23 cellular contexts compared by ENCODE assay signal in the genomic region with DNA sequence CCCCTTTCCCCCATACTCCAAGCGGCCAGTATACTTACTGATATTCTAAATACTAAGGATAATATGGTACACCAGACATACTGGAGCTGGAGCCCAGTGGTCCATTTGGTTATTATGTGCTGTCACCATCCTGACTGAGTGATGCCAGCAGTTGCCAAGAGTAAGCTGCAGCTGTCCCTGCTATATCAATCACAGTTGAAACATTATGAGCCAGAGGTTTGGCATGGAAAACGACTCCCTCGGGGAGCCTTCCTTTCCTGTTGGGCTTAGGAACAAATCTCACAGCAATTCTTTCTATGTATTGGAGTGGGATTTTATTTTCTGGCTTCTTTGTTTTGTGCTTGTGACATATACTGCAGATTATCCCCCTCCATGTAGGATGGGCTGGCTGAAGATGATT. TPM values are rescaled to one million over a fixed set of nuclear protein-coding genes. Genes with fewer than 3 reads are reported as not detected.
DNase-seq lines count a peak whose midpoint lies in the region; ATAC-seq, FAIRE-seq and TF ChIP-seq lines count a peak whose summit lies in the region.
"Had no signal": no experiment of that assay in that cellular context is flagged by ENCODE, and none has a peak within 500 bp of the region (broad histone marks: within the 10 kb centered on the region; RNA-seq: fewer than 3 reads in every experiment).

No MANE protein-coding gene starts in this region.

- POLR2A ChIA-PET in A673 (lab: Charles Lee; ENCODE audit: low non-redundant PET) (no interaction called here), K562 (lab: Yijun Ruan, JAX) (interaction anchor here (0.6 to 1.3 kb wide), 3 partner anchors 11 to 27 kb away, joined by 3 to 5 read pairs (median 3); no protein-coding TSS in a partner anchor)

- no peak overlapping the region for H2AFZ ChIP-seq in K562 (ENCODE audit: low read depth, low read length)

- no peaks in the 10 kb centered on the region for H3K27me3 ChIP-seq in A673 (replicated peaks; ENCODE audit: insufficient read depth, low read depth, low read length, poor library complexity)
- no peaks in the 10 kb centered on the region for H3K27me3 ChIP-seq in K562 (ENCODE audit: control insufficient read depth in 2 of 2, insufficient read depth in 2 of 2, low read length in 2 of 2)
- H3K27me3 ChIP-seq: BLaER1 had no signal

- H3K36me3 ChIP-seq in A673 (ENCODE audit: insufficient read depth, low read length, poor library complexity, severe bottlenecking) (peaks cover 9% of the 10 kb centered on the region), K562 (ENCODE audit: control insufficient read depth, insufficient read depth, low read length) (peaks cover 100% of the 10 kb centered on the region)
- H3K36me3 ChIP-seq: BLaER1 had no signal

- no peak for TF ChIP-seq CTCF in A673 (conservative IDR thresholded peaks at IDR 0.05; ENCODE audit: low read depth, low read length)
- no peak for TF ChIP-seq CTCF in K562 (IDR thresholded peaks at IDR 0.05 in 2 of 3, conservative IDR thresholded peaks at IDR 0.05 in 1 of 3; ENCODE audit: insufficient read depth in 2 of 3, low read depth in 1 of 3, low read length in 3 of 3)

- H3K4me3 ChIP-seq in A673 (ENCODE audit: low read depth, low read length, poor library complexity, severe bottlenecking) (no peak overlapping the region), K562 (no peak overlapping the region), skeletal muscle cell (ENCODE audit: low read depth, low read length) (no peak overlapping the region)
- H3K4me3 ChIP-seq: BLaER1, GM12878 had no signal

- H3K4me1 Mint-ChIP-seq in activated naive CD4-positive, alpha-beta T cell treated with anti-CD3 and anti-CD28 coated beads, Interleukin-2, amount 10 ng/mL, durations not matched to agents 7 days and 5 days: peaks cover 10% of the 10 kb centered on the region

- WGBS in K562 (ENCODE audit: insufficient coverage, low coverage, missing lambda C conversion rate): 84% methylated on average over 3 of the region's 3 CpGs

- H3K4me3 Mint-ChIP-seq in activated naive CD4-positive, alpha-beta T cell treated with anti-CD3 and anti-CD28 coated beads, Interleukin-2, amount 10 ng/mL, durations not matched to agents 7 days and 5 days: no peak overlapping the region
- H3K4me3 Mint-ChIP-seq: CD4-positive, alpha-beta T cell; H9; T-helper 1 cell treated with Interleukin-12 subunit alpha and Interleukin-12 subunit beta and Interleukin-4 antibody, amounts not matched to agents 30 μg/mL and 1 μg/mL, for 36 hours had no signal

- no peak for TF ChIP-seq RAD21 in K562 (CRISPR knock-in tag; conservative IDR thresholded peaks at IDR 0.05 in 1 of 2, IDR thresholded peaks at IDR 0.05 in 1 of 2)

- H3K36me3 Mint-ChIP-seq in activated naive CD4-positive, alpha-beta T cell treated with anti-CD3 and anti-CD28 coated beads, Interleukin-2, amount 10 ng/mL, durations not matched to agents 7 days and 5 days: peaks cover 3% of the 10 kb centered on the region

- no peak for ATAC-seq in K562
- ATAC-seq: GM12878 had no signal

- H3K9ac ChIP-seq in K562 (ENCODE audit: insufficient read depth in 1 of 2, low read depth in 2 of 2, low read length in 2 of 2): no peak overlapping the region
- H3K9ac ChIP-seq: BLaER1, KMS-11 had no signal

- no peak overlapping the region for H3K4me2 ChIP-seq in K562 (ENCODE audit: insufficient read depth, low read length)
- H3K4me2 ChIP-seq: BLaER1, KMS-11 had no signal

- H3K9me1 ChIP-seq in K562 (ENCODE audit: control insufficient read depth, insufficient read depth, low read length): no peaks in the 10 kb centered on the region

- intact Hi-C loops in A673 (cut with micrococcal nuclease; ENCODE audit: unreplicated experiment): no loop called here
- intact Hi-C loops in K562 (cut with micrococcal nuclease): no loop called here

- H3K79me2 ChIP-seq in K562 (ENCODE audit: control insufficient read depth, insufficient read depth, low read length): no peaks in the 10 kb centered on the region

- H3K27ac Mint-ChIP-seq in activated naive CD4-positive, alpha-beta T cell treated with anti-CD3 and anti-CD28 coated beads, Interleukin-2, amount 10 ng/mL, durations not matched to agents 7 days and 5 days: no peak overlapping the region
- H3K27ac Mint-ChIP-seq: CD4-positive, alpha-beta T cell; H9; T-helper 1 cell treated with Interleukin-12 subunit alpha and Interleukin-12 subunit beta and Interleukin-4 antibody, amounts not matched to agents 30 μg/mL and 1 μg/mL, for 36 hours had no signal

- no peaks in the 10 kb centered on the region for H4K20me1 ChIP-seq in K562 (replicated peaks; ENCODE audit: control insufficient read depth, insufficient read depth, low read length)
- H4K20me1 ChIP-seq: BLaER1 had no signal

- no peaks in the 10 kb centered on the region for H3K9me3 Mint-ChIP-seq in activated naive CD4-positive, alpha-beta T cell treated with anti-CD3 and anti-CD28 coated beads, Interleukin-2, amount 10 ng/mL, durations not matched to agents 7 days and 5 days
- H3K9me3 Mint-ChIP-seq: CD4-positive, alpha-beta T cell; H9; T-helper 1 cell treated with Interleukin-12 subunit alpha and Interleukin-12 subunit beta and Interleukin-4 antibody, amounts not matched to agents 30 μg/mL and 1 μg/mL, for 36 hours had no signal

- no peak for TF ChIP-seq POLR2A in K562 (conservative IDR thresholded peaks at IDR 0.05)

- no peak for TF ChIP-seq EP300 in K562 (IDR thresholded peaks at IDR 0.05; ENCODE audit: low read length)

- in situ Hi-C loops in K562 (cut with MboI): no loop called here

- H3K27ac ChIP-seq in A673 (ENCODE audit: low read depth, low read length, poor library complexity, severe bottlenecking) (no peak overlapping the region), K562 (ENCODE audit: extremely low read depth, low read depth, low read length) (no peak overlapping the region), substantia nigra (ENCODE audit: low read depth, low read length, poor library complexity, severe bottlenecking) (no peak overlapping the region)
- H3K27ac ChIP-seq: BLaER1, KMS-11 had no signal

- no peaks in the 10 kb centered on the region for H3K9me3 ChIP-seq in A673 (ENCODE audit: low read depth, low read length, poor library complexity, severe bottlenecking)
- H3K9me3 ChIP-seq in K562 (replicated peaks; ENCODE audit: control insufficient read depth, insufficient read depth, low read depth, low read length): no peaks in the 10 kb centered on the region
- H3K9me3 ChIP-seq: BLaER1 had no signal

- peak; percentile 72 for DNase-seq in A673 (ENCODE audit: low spot score)
- DNase-seq in LHCN-M2 (ENCODE audit: low read depth): peak; percentile 100
- DNase-seq in K562 (ENCODE audit: extremely low read depth in 1 of 4, low spot score in 3 of 4): no peak
- peak; percentile 43 for DNase-seq in skeletal muscle cell (ENCODE audit: low read depth)
- DNase-seq in activated naive CD4-positive, alpha-beta T cell treated with anti-CD3 and anti-CD28 coated beads, Interleukin-2, amount 10 ng/mL, durations not matched to agents 7 days and 5 days: no peak
- DNase-seq in substantia nigra (lab: John Stamatoyannopoulos, UW): no peak
- no peak for DNase-seq in NCI-H345 treated with DMSO at 0.1 percent for 48 hours (lab: John Stamatoyannopoulos, UW; ENCODE audit: unreplicated experiment)
- DNase-seq: CD4-positive, alpha-beta T cell; COR-L47; DND-41; H9; MV-4-11; NCI-H1105 treated with DMSO at 0.1 percent for 48 hours; NCI-H2029 treated with DMSO at 0.1 percent for 48 hours; NCI-H2227 treated with DMSO at 0.1 percent for 48 hours; NCI-H510A treated with DMSO at 0.1 percent for 48 hours; NCI-H774 had no signal

- CTCF ChIA-PET in A673 (lab: Charles Lee): interaction anchor here (0.7 kb wide), 1 partner anchor 479 kb away, joined by 3 read pairs; no protein-coding TSS in a partner anchor
- CTCF ChIA-PET in K562 (lab: Yijun Ruan, JAX; ENCODE audit: low intra/inter-chr PET ratio): interaction anchor here (1.2 kb wide), 1 partner anchor 96 kb away, joined by 4 read pairs; no protein-coding TSS in a partner anchor
- CTCF ChIA-PET in activated naive CD4-positive, alpha-beta T cell treated with anti-CD3 and anti-CD28 coated beads, Interleukin-2, amount 10 ng/mL, durations not matched to agents 7 days and 5 days (lab: Charles Lee): no interaction called here

- H3K27me3 Mint-ChIP-seq in activated naive CD4-positive, alpha-beta T cell treated with anti-CD3 and anti-CD28 coated beads, Interleukin-2, amount 10 ng/mL, durations not matched to agents 7 days and 5 days: no peaks in the 10 kb centered on the region
- H3K27me3 Mint-ChIP-seq: CD4-positive, alpha-beta T cell had no signal

- no TSS peak for BruUV-seq in A673 (replicated peaks; lab: Mats Ljungman, UMichigan)
- BruUV-seq in K562 (replicated peaks; lab: Mats Ljungman, UMichigan): no TSS peak

- no peak for FAIRE-seq in K562 (lab: Jason Lieb, UNC)
- FAIRE-seq: GM12878, RCC 7860 had no signal

- no peaks in the 10 kb centered on the region for H3K4me1 ChIP-seq in A673 (ENCODE audit: insufficient read depth, low read length, poor library complexity, severe bottlenecking)
- no peaks in the 10 kb centered on the region for H3K4me1 ChIP-seq in K562 (replicated peaks in 1 of 2; ENCODE audit: control insufficient read depth in 2 of 2, insufficient read depth in 2 of 2, low read length in 2 of 2)
- H3K4me1 ChIP-seq: BLaER1 had no signal

RNA-seq across cellular contexts. Expression of gene STRIP2, which starts 32.6 kb away (rescaled TPM):
- total RNA-seq in A673 (2021) (9.1 and 10.7 TPM in 2 replicates), LHCN-M2 (2014; rRNA removed) (100 and 104 TPM in 2 replicates), K562 (2014; rRNA removed) (38.5 and 39.8 TPM in 2 replicates), K562 (2014; rRNA removed; fragmentation: Illumina TruSeq; extraction: Trizol) (40.8 and 41.7 TPM in 2 replicates), K562 (2015; rRNA removed; fragmentation: Illumina TruSeq; extraction: Trizol) (52.4 and 54.7 TPM in 2 replicates), K562 (2021) (50.3 and 56.3 TPM in 2 replicates)
- 11.5 TPM for polyA plus RNA-seq in LHCN-M2 (2012)
- total RNA-seq in K562 (2011; cell fraction: chromatin; rRNA removed; ENCODE audit: low replicate concordance): 202 and 262 TPM in 2 replicates
- 90.7 and 112 TPM in 2 replicates for total RNA-seq in K562 (2011; cell fraction: nucleolus; rRNA removed)
- 109 and 122 TPM in 2 replicates for total RNA-seq in K562 (2011; cell fraction: nucleoplasm; rRNA removed)
- polyA plus RNA-seq in K562 (2011; rRNA removed) (81.8 and 104 TPM in 2 replicates), K562 (2014; fragmentation: Illumina TruSeq; extraction: Trizol) (42.3 TPM in 2 replicates), K562 (2014; fragmentation: Nextera tagmentation; extraction: Ambion mirVana) (10 to 100 TPM; 10.1 to 13.8 TPM), K562 (2014; rRNA removed) (52.9 and 55.1 TPM in 2 replicates)
- polyA plus RNA-seq in K562 (2011; cell fraction: cytosol; rRNA removed): 27.2 and 41.8 TPM in 2 replicates
- polyA plus RNA-seq in K562 (2011; cell fraction: nucleus; rRNA removed): 388 and 426 TPM in 2 replicates
- 46.1 and 56.3 TPM in 2 replicates for polyA plus RNA-seq in K562 (2012)
- 62.4 and 66.1 TPM in 2 replicates for polyA minus RNA-seq in K562 (2011; rRNA and poly(A)+ RNA removed)
- polyA minus RNA-seq in K562 (2011; cell fraction: cytosol; rRNA and poly(A)+ RNA removed): 32.6 and 37.9 TPM in 2 replicates
- polyA minus RNA-seq in K562 (2011; cell fraction: nucleus; rRNA and poly(A)+ RNA removed): 79.6 and 139 TPM in 2 replicates

RNA-seq across cellular contexts. Expression of gene SMKR1, which starts 35.5 kb away (rescaled TPM):
- 1.5 and 1.7 TPM in 2 replicates for total RNA-seq in A673 (2021)
- total RNA-seq in LHCN-M2 (2014; rRNA removed): 0.46 and 0.71 TPM in 2 replicates
- polyA plus RNA-seq in LHCN-M2 (2012): 0.38 TPM
- 1.4 and 1.6 TPM in 2 replicates for total RNA-seq in K562 (2011; cell fraction: chromatin; rRNA removed; ENCODE audit: low replicate concordance)
- total RNA-seq in K562 (2011; cell fraction: nucleolus; rRNA removed): 1.4 TPM in 1 of 2 replicates, not detected in the other
- total RNA-seq in K562 (2011; cell fraction: nucleoplasm; rRNA removed): 1.5 TPM in 1 of 2 replicates, not detected in the other
- total RNA-seq in K562 (2014; rRNA removed): 0.37 TPM in 1 of 2 replicates, not detected in the other
- 1.1 and 1.4 TPM in 2 replicates for total RNA-seq in K562 (2014; rRNA removed; fragmentation: Illumina TruSeq; extraction: Trizol)
- 0.62 and 1.7 TPM in 2 replicates for total RNA-seq in K562 (2015; rRNA removed; fragmentation: Illumina TruSeq; extraction: Trizol)
- 0.58 and 1.5 TPM in 2 replicates for total RNA-seq in K562 (2021)
- 1.3 and 1.5 TPM in 2 replicates for polyA plus RNA-seq in K562 (2011; rRNA removed)
- polyA plus RNA-seq in K562 (2011; cell fraction: cytosol; rRNA removed): 0.13 and 0.94 TPM in 2 replicates
- polyA plus RNA-seq in K562 (2011; cell fraction: nucleus; rRNA removed): 5.4 and 7.6 TPM in 2 replicates
- 1.9 and 2.1 TPM in 2 replicates for polyA plus RNA-seq in K562 (2012)
- polyA plus RNA-seq in K562 (2014; fragmentation: Illumina TruSeq; extraction: Trizol): 1.4 and 1.5 TPM in 2 replicates
- under 1 TPM; 0.59 to 0.73 TPM for polyA plus RNA-seq in K562 (2014; fragmentation: Nextera tagmentation; extraction: Ambion mirVana)
- 1.8 TPM in 2 replicates for polyA plus RNA-seq in K562 (2014; rRNA removed)
- 1.5 TPM in 1 of 2 replicates, not detected in the other for polyA minus RNA-seq in K562 (2011; rRNA and poly(A)+ RNA removed)
- not detected in 2 replicates for polyA minus RNA-seq in K562 (2011; cell fraction: cytosol; rRNA and poly(A)+ RNA removed)
- polyA minus RNA-seq in K562 (2011; cell fraction: nucleus; rRNA and poly(A)+ RNA removed): 0.78 TPM in 1 of 2 replicates, not detected in the other
- total RNA-seq: OCI-LY7 had no signal

Comparison
In these comparisons a context has a peak if more than half of its experiments do, and no peak if none do; other contexts are left out.
1. DNase-seq: peak in A673 (single experiment), LHCN-M2 (single experiment) and skeletal muscle cell (single experiment); none in K562 (0 of 4), activated naive CD4-positive, alpha-beta T cell treated with anti-CD3 and anti-CD28 coated beads, Interleukin-2, amount 10 ng/mL, durations not matched to agents 7 days and 5 days (single experiment), substantia nigra (0 of 49) and NCI-H345 treated with DMSO at 0.1 percent for 48 hours (single experiment).